Comparison of ENCODE assay signal across 18 cellular contexts in genomic region chr3:141039573-141039972, GRCh38. TPM values are rescaled to one million over a fixed set of nuclear protein-coding genes. Genes with fewer than 3 reads are reported as not detected.
"Had no signal": no experiment of that assay in that cellular context is flagged by ENCODE, and none has a peak within 500 bp of the region (broad histone marks: within the 10 kb centered on the region; RNA-seq: fewer than 3 reads in every experiment).

No MANE protein-coding gene starts in this region.

- H3K9me3 ChIP-seq: body of pancreas, esophagus muscularis mucosa, upper lobe of left lung had no signal

- H3K27ac Mint-ChIP-seq: activated naive CD4-positive, alpha-beta T cell treated with anti-CD3 and anti-CD28 coated beads, Interleukin-2, amount 50 U/mL, for 72 hours; activated T-cell treated with anti-CD3 and anti-CD28 coated beads, Interleukin-2, amount 50 U/mL, for 24 hours; nephron; stimulated activated naive CD8-positive, alpha-beta T cell treated with anti-CD3 and anti-CD28 coated beads, Interleukin-15, Interleukin-2, amounts not matched to agents 100 ng/mL and 50 ng/mL, for 24 hours had no signal

- H3K4me1 ChIP-seq: body of pancreas, upper lobe of left lung had no signal

- H3K4me3 ChIP-seq: body of pancreas, esophagus muscularis mucosa, upper lobe of left lung had no signal

- H3K27ac ChIP-seq: body of pancreas, esophagus muscularis mucosa, upper lobe of left lung had no signal

- H3K36me3 Mint-ChIP-seq: activated naive CD4-positive, alpha-beta T cell treated with anti-CD3 and anti-CD28 coated beads, Interleukin-2, amount 50 U/mL, for 72 hours had no signal

- H3K27me3 ChIP-seq: body of pancreas, esophagus muscularis mucosa, upper lobe of left lung had no signal

- H3K36me3 ChIP-seq: esophagus muscularis mucosa, upper lobe of left lung had no signal

- H3K9me3 Mint-ChIP-seq: activated naive CD4-positive, alpha-beta T cell treated with anti-CD3 and anti-CD28 coated beads, Interleukin-2, amount 50 U/mL, for 72 hours; activated T-cell treated with anti-CD3 and anti-CD28 coated beads, Interleukin-2, amount 50 U/mL, for 24 hours; central memory CD8-positive, alpha-beta T cell; nephron; stimulated activated naive CD8-positive, alpha-beta T cell treated with anti-CD3 and anti-CD28 coated beads, Interleukin-15, Interleukin-2, amounts not matched to agents 100 ng/mL and 50 ng/mL, for 24 hours had no signal

- H3K4me3 Mint-ChIP-seq: activated T-cell treated with anti-CD3 and anti-CD28 coated beads, Interleukin-2, amount 50 U/mL, for 24 hours; central memory CD8-positive, alpha-beta T cell; nephron; stimulated activated naive CD8-positive, alpha-beta T cell treated with anti-CD3 and anti-CD28 coated beads, Interleukin-15, Interleukin-2, amounts not matched to agents 100 ng/mL and 50 ng/mL, for 24 hours had no signal

- ATAC-seq: activated CD4-positive, CD25-positive, alpha-beta regulatory T cell treated with anti-CD3 and anti-CD28 coated beads, Interleukin-2, amount 50 U/mL, for 24 hours; activated naive CD4-positive, alpha-beta T cell treated with anti-CD3 and anti-CD28 coated beads, Interleukin-2, amount 50 U/mL, for 72 hours; body of pancreas; left colon had no signal

- DNase-seq: activated CD4-positive, alpha-beta T cell treated with anti-CD3 and anti-CD28 coated beads, Interleukin-2, amount 50 U/mL, for 4 hours; activated effector memory CD4-positive, alpha-beta T cell treated with Interleukin-2 at 50 U/mL for 16 hours; activated T-cell treated with anti-CD3 and anti-CD28 coated beads, Interleukin-2, amount 50 U/mL, for 24 hours; amniotic stem cell; body of pancreas; foreskin melanocyte; head of caudate nucleus; left colon; stimulated activated CD4-positive, alpha-beta T cell treated with anti-CD3 and anti-CD28 coated beads, Interleukin-4, amount 100 ng/mL, for 1 hour; stimulated activated CD8-positive, alpha-beta memory T cell treated with anti-CD3 and anti-CD28 coated beads, Interleukin-4, amount 100 ng/mL, for 48 hours; upper lobe of left lung had no signal

- H3K4me1 Mint-ChIP-seq: central memory CD8-positive, alpha-beta T cell; nephron had no signal

RNA-seq across cellular contexts. Expression of gene SPSB4, which starts 11.6 kb away (rescaled TPM):
- total RNA-seq: activated naive CD4-positive, alpha-beta T cell treated with anti-CD3 and anti-CD28 coated beads, Interleukin-2, amount 50 U/mL, for 72 hours; T-helper 2 cell treated with Interferon-gamma antibody and Interleukin-4, amounts not matched to agents 100 ng/mL and 5 ng/mL, for 36 hours had no signal
